ENCODE assay signal across 26 cellular contexts in the genomic region with DNA sequence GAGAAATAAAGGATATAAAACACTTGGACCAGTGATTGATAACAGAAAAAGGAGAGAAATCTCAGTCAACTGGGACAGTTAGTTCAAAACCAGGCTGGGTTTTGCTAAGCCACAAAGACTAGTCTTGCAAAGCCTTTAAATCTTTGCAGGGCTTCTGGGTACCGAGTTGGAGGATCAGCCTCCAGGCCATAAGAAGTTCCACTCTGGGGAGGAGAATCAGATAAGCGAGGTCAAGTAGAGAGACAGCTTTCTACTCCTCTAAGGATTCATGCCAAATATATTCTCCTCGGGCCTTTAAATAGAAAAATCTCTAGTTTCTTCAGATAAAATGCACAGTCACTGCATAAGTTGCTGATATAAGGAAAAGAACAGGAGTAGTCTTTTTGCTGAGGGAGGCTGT.
"Had no signal": no experiment of that assay in that cellular context is flagged by ENCODE, and none has a peak within 500 bp of the region (broad histone marks: within the 10 kb centered on the region; RNA-seq: fewer than 3 reads in every experiment).

No MANE protein-coding gene starts in this region.

- H3K4me1 ChIP-seq: breast epithelium, SJSA1 had no signal

- FAIRE-seq: RCC 7860 had no signal

- ATAC-seq: activated CD8-positive, alpha-beta T cell treated with anti-CD3 and anti-CD28 coated beads, Interleukin-2, amount 10 ng/mL, durations not matched to agents 7 days and 5 days; WTC11 had no signal

- H3K4me3 ChIP-seq: breast epithelium, MG63, SJSA1 had no signal

- H3K27me3 ChIP-seq: breast epithelium, MG63, SJSA1 had no signal

- H3K27ac ChIP-seq: breast epithelium, SJSA1 had no signal

- DNase-seq: activated CD4-positive, alpha-beta T cell treated with anti-CD3 and anti-CD28 coated beads for 48 hours; activated CD4-positive, alpha-beta T cell treated with anti-CD3 and anti-CD28 coated beads, Interleukin-2, amount 50 U/mL, for 4 hours; activated CD4-positive, CD25-positive, alpha-beta regulatory T cell treated with anti-CD3 and anti-CD28 coated beads, Interleukin-2, amount 50 U/mL, for 72 hours; activated CD8-positive, alpha-beta memory T cell treated with anti-CD3 and anti-CD28 coated beads, Interleukin-2, amount 50 U/mL, for 48 hours; activated CD8-positive, alpha-beta T cell treated with anti-CD3 and anti-CD28 coated beads, Interleukin-2, amount 10 ng/mL, durations not matched to agents 7 days and 5 days; activated effector memory CD4-positive, alpha-beta T cell treated with Interleukin-2 at 50 U/mL for 16 hours; activated naive CD4-positive, alpha-beta T cell; activated T-cell treated with anti-CD3 and anti-CD28 coated beads, Interleukin-2, amount 50 U/mL, for 24 hours; aorta; caudate nucleus; MG63; MV-4-11; NCI-H1092 treated with DMSO at 0.1 percent for 48 hours; NCI-H1436; NCI-H1694 treated with DMSO at 0.1 percent for 48 hours; NCI-H2029 treated with DMSO at 0.1 percent for 48 hours; NCI-H446; NCI-H524 treated with DMSO at 0.1 percent for 48 hours; NCI-H748 treated with DMSO at 0.1 percent for 48 hours; NK-92 treated with Interleukin-12 subunit alpha and Interleukin-12 subunit beta, amount 100 ng/mL, for 24 hours; SHP77; T-helper 1 cell had no signal

- H3K9me3 ChIP-seq: breast epithelium, MG63, SJSA1 had no signal
